Comparison of ENCODE assay signal across 12 cellular contexts in genomic region chr1:169138866-169139670, GRCh38. TPM values are rescaled to one million over a fixed set of nuclear protein-coding genes. Genes with fewer than 3 reads are reported as not detected.
DNase-seq lines count a peak whose midpoint lies in the region; ATAC-seq and TF ChIP-seq lines count a peak whose summit lies in the region.
"Had no signal": no experiment of that assay in that cellular context is flagged by ENCODE, and none has a peak within 500 bp of the region (broad histone marks: within the 10 kb centered on the region; RNA-seq: fewer than 3 reads in every experiment).

No MANE protein-coding gene starts in this region.

- H3K4me3 ChIP-seq in stomach, result no peak overlapping the region

- no peaks in the 10 kb centered on the region for H3K36me3 ChIP-seq in stomach

- H3K27ac ChIP-seq in stomach, result no peak overlapping the region

- no peaks in the 10 kb centered on the region for H3K9me3 ChIP-seq in stomach

- 74 to 85% (median 81%) methylated on average over 2 of the region's 2 CpGs for WGBS in stomach, 5 donors

- H3K27me3 ChIP-seq in stomach, result no peaks in the 10 kb centered on the region

- H3K9me3 Mint-ChIP-seq in activated naive CD4-positive, alpha-beta T cell treated with anti-CD3 and anti-CD28 coated beads, Interleukin-2, amount 50 U/mL, for 72 hours, result no peaks in the 10 kb centered on the region
- no peaks in the 10 kb centered on the region for H3K9me3 Mint-ChIP-seq in mesothelial cell of epicardium
- H3K9me3 Mint-ChIP-seq: nephron had no signal

- no peak for DNase-seq in activated naive CD4-positive, alpha-beta T cell treated with anti-CD3 and anti-CD28 coated beads, Interleukin-2, amount 50 U/mL, for 72 hours (ENCODE audit: low spot score in 2 of 2)
- no peak for DNase-seq in activated naive CD4-positive, alpha-beta T cell treated with Interleukin-2 at 50 U/mL for 16 hours
- DNase-seq in HPDE6-E6E7 (ENCODE audit: extremely low spot score) (peak; percentile 14), anterior cingulate cortex (lab: John Stamatoyannopoulos, UW) (no peak), stomach (no peak), mesothelial cell of epicardium (ENCODE audit: low spot score in 2 of 2, unreplicated experiment in 2 of 2) (no peak), posterior vena cava (ENCODE audit: low spot score) (no peak)
- DNase-seq: NCI-H2081 treated with DMSO at 0.1 percent for 48 hours, T-helper 17 cell had no signal

- no peak overlapping the region for H3K4me3 Mint-ChIP-seq in mesothelial cell of epicardium
- H3K4me3 Mint-ChIP-seq: B cell, nephron, T-helper 17 cell had no signal

- H3K4me1 ChIP-seq in stomach, result peaks cover 0 to 3% (median 1%) of the 10 kb centered on the region in 4 donors

- H3K27me3 Mint-ChIP-seq in mesothelial cell of epicardium (ENCODE audit: low read depth), result no peaks in the 10 kb centered on the region
- H3K27me3 Mint-ChIP-seq: B cell, T-helper 17 cell had no signal

- peak; percentile 96 to 97 for ATAC-seq in activated naive CD4-positive, alpha-beta T cell treated with anti-CD3 and anti-CD28 coated beads, Interleukin-2, amount 50 U/mL, for 72 hours
- ATAC-seq in HG02678 (IDR thresholded peaks at IDR 0.05; ENCODE audit: unreplicated experiment), result peak; percentile 89
- ATAC-seq: T-helper 17 cell had no signal

- no peak for TF ChIP-seq CTCF in stomach (IDR thresholded peaks at IDR 0.05)
- TF ChIP-seq CTCF in mesothelial cell of epicardium (IDR thresholded peaks at IDR 0.05; ENCODE audit: unreplicated experiment), result no peak

- H3K27ac Mint-ChIP-seq in activated naive CD4-positive, alpha-beta T cell treated with anti-CD3 and anti-CD28 coated beads, Interleukin-2, amount 50 U/mL, for 72 hours, result peak overlapping the region; percentile 55 to 91
- H3K27ac Mint-ChIP-seq in mesothelial cell of epicardium, result no peak overlapping the region
- H3K27ac Mint-ChIP-seq: B cell, nephron, T-helper 17 cell had no signal

- peaks cover 8% of the 10 kb centered on the region for H3K4me1 Mint-ChIP-seq in mesothelial cell of epicardium
- H3K4me1 Mint-ChIP-seq: B cell, nephron had no signal

- no peaks in the 10 kb centered on the region for H3K36me3 Mint-ChIP-seq in activated naive CD4-positive, alpha-beta T cell treated with anti-CD3 and anti-CD28 coated beads, Interleukin-2, amount 50 U/mL, for 72 hours
- peaks cover 3% of the 10 kb centered on the region for H3K36me3 Mint-ChIP-seq in mesothelial cell of epicardium

- intact Hi-C loops in stomach (cut with DNase I; ENCODE audit: low total_unique reads), result no loop called here
- intact Hi-C loops in posterior vena cava (cut with DNase I), result loop anchor here in 1 of 2 donors (10.0 kb wide), 1 partner anchor 534 kb away; no protein-coding TSS in a partner anchor

- TF ChIP-seq POLR2A in stomach (IDR thresholded peaks at IDR 0.05), result no peak

- TF ChIP-seq EP300 in stomach (IDR thresholded peaks at IDR 0.05), result no peak

RNA-seq across cellular contexts. Expression of gene ATP1B1, which starts 32.6 kb away (rescaled TPM):
- total RNA-seq in activated naive CD4-positive, alpha-beta T cell treated with anti-CD3 and anti-CD28 coated beads, Interleukin-2, amount 50 U/mL, for 72 hours, result 10 to 100 TPM in 1 of 2 donors, 1 to 10 TPM in 1; 3.5 to 13.5 TPM
- 100 to 1,000 TPM; 106 to 507 (median 272) TPM for total RNA-seq in stomach
- 100 to 1,000 TPM in 2 of 3 donors, 10 to 100 TPM in 1; 59.9 to 176 (median 109) TPM for polyA plus RNA-seq in stomach
- 76.4 to 81.7 TPM (median 81.4 TPM) in 3 replicates for total RNA-seq in mesothelial cell of epicardium
- 10 to 100 TPM; 17.2 to 20.8 TPM for total RNA-seq in posterior vena cava
